ENCODE assay signal across 1 cellular context in the genomic region with DNA sequence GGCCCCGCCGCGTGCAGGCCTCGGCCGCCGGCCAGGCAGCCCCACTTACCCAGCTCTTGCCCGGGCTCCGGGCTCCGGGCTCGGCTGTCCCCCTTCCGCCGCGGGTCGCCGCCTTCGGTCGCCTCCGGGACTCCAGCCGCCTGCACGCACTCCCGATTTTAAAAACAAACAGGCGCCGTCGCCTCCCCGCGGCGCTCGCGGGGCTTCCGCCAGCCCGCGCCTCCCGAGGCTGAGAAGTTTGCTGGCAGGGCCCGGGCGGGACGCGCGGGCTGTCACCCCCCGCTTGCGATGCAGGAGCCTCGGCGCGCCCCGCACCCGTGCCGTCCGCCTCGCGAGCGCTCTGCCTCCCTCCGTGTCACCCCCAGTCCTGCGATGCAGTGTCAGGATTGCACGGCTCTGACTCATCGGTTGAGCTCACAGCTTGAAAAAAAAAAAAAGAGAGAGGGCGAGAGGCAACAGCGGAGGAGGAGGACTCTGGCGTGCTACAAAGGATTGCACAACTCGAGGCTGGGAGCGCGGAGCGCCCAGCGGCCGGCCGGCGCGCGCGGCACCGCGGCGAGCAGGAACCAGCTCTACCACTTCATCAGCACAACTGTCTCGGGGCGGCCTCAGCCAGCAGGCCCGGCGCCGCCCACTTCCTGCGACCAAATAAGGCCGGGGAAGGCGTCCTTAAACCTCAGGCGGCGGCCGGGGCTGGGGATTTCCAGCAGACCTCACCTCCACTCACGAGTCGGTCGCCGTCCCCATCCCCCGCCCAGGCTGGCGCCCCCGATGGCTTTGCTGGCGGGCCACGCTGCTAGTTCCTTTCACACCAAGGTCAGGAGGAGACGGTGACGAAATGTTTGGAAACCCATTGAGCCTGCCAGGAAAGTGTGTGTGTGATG.
TF ChIP-seq lines count a peak whose summit lies in the region.

No MANE protein-coding gene starts in this region.

TF ChIP-seq in HepG2, 621 proteins besides CTCF, POLR2A, EP300 and RAD21 (continued from another document and continues in another):
- TF ChIP-seq, protein P1, sequence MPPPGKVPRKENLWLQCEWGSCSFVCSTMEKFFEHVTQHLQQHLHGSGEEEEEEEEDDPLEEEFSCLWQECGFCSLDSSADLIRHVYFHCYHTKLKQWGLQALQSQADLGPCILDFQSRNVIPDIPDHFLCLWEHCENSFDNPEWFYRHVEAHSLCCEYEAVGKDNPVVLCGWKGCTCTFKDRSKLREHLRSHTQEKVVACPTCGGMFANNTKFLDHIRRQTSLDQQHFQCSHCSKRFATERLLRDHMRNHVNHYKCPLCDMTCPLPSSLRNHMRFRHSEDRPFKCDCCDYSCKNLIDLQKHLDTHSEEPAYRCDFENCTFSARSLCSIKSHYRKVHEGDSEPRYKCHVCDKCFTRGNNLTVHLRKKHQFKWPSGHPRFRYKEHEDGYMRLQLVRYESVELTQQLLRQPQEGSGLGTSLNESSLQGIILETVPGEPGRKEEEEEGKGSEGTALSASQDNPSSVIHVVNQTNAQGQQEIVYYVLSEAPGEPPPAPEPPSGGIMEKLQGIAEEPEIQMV (CRISPR knock-in tag; IDR thresholded peaks at IDR 0.05; ENCODE audit: low read depth): no peak
- peak; percentile 88 for TF ChIP-seq ARNTL (CRISPR knock-in tag; IDR thresholded peaks at IDR 0.05)
- no peak for TF ChIP-seq ZSCAN25 (CRISPR knock-in tag; IDR thresholded peaks at IDR 0.05)
- TF ChIP-seq MTA1 (CRISPR knock-in tag; IDR thresholded peaks at IDR 0.05; ENCODE audit: borderline replicate concordance): peak; percentile 57; the same call in 1 of the 2 replicates
- TF ChIP-seq AHR (CRISPR knock-in tag; IDR thresholded peaks at IDR 0.05): no peak
- TF ChIP-seq TBX3 (IDR thresholded peaks at IDR 0.05; ENCODE audit: borderline replicate concordance): 0 out of 2 replicates have a peak, but pooled peaks have one; percentile 10
- peak; percentile 67 for TF ChIP-seq ATF7-NPFF (CRISPR knock-in tag; IDR thresholded peaks at IDR 0.05; ENCODE audit: low read depth)
- no peak for TF ChIP-seq SP140L (CRISPR knock-in tag; IDR thresholded peaks at IDR 0.05; ENCODE audit: borderline replicate concordance)
- peak; percentile 71 for TF ChIP-seq NR2C2 (CRISPR knock-in tag; IDR thresholded peaks at IDR 0.05; ENCODE audit: borderline replicate concordance)
- no peak; the same call in 1 of the 2 replicates for TF ChIP-seq ZBTB7B (CRISPR knock-in tag; IDR thresholded peaks at IDR 0.05)
- no peak for TF ChIP-seq SNAPC2 (CRISPR knock-in tag; IDR thresholded peaks at IDR 0.05)
- peak; percentile 23; the same call in 1 of the 2 replicates for TF ChIP-seq ZNF160 (CRISPR knock-in tag; IDR thresholded peaks at IDR 0.05)
- peak; percentile 21; the same call in 1 of the 2 replicates for TF ChIP-seq ZNF839 (CRISPR knock-in tag; IDR thresholded peaks at IDR 0.05; ENCODE audit: borderline replicate concordance)
- TF ChIP-seq ZNF75D (CRISPR knock-in tag; IDR thresholded peaks at IDR 0.05; ENCODE audit: borderline replicate concordance): no peak
- no peak for TF ChIP-seq ZFP41 (CRISPR knock-in tag; IDR thresholded peaks at IDR 0.05; ENCODE audit: borderline replicate concordance)
- TF ChIP-seq, protein P2, sequence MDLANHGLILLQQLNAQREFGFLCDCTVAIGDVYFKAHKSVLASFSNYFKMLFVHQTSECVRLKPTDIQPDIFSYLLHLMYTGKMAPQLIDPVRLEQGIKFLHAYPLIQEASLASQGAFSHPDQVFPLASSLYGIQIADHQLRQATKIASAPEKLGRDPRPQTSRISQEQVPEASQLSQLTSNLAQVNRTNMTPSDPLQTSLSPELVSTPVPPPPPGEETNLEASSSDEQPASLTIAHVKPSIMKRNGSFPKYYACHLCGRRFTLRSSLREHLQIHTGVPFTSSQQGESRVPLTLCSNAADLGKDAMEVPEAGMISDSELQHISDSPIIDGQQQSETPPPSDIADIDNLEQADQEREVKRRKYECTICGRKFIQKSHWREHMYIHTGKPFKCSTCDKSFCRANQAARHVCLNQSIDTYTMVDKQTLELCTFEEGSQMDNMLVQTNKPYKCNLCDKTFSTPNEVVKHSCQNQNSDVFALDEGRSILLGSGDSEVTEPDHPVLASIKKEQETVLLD (CRISPR knock-in tag; IDR thresholded peaks at IDR 0.05; ENCODE audit: low read depth): peak; percentile 77
- TF ChIP-seq TRIM24 (CRISPR knock-in tag; IDR thresholded peaks at IDR 0.05): no peak
- TF ChIP-seq ZNF724P (CRISPR knock-in tag; IDR thresholded peaks at IDR 0.05; ENCODE audit: borderline replicate concordance): peak; percentile 78; the same call in 1 of the 2 replicates
- TF ChIP-seq RFXAP (CRISPR knock-in tag; IDR thresholded peaks at IDR 0.05; ENCODE audit: borderline replicate concordance): peak; percentile 28; the same call in 1 of the 2 replicates
- TF ChIP-seq ZNF567 (CRISPR knock-in tag; IDR thresholded peaks at IDR 0.05; ENCODE audit: borderline replicate concordance): peak; percentile 75; the same call in 1 of the 2 replicates
- TF ChIP-seq, protein P3, sequence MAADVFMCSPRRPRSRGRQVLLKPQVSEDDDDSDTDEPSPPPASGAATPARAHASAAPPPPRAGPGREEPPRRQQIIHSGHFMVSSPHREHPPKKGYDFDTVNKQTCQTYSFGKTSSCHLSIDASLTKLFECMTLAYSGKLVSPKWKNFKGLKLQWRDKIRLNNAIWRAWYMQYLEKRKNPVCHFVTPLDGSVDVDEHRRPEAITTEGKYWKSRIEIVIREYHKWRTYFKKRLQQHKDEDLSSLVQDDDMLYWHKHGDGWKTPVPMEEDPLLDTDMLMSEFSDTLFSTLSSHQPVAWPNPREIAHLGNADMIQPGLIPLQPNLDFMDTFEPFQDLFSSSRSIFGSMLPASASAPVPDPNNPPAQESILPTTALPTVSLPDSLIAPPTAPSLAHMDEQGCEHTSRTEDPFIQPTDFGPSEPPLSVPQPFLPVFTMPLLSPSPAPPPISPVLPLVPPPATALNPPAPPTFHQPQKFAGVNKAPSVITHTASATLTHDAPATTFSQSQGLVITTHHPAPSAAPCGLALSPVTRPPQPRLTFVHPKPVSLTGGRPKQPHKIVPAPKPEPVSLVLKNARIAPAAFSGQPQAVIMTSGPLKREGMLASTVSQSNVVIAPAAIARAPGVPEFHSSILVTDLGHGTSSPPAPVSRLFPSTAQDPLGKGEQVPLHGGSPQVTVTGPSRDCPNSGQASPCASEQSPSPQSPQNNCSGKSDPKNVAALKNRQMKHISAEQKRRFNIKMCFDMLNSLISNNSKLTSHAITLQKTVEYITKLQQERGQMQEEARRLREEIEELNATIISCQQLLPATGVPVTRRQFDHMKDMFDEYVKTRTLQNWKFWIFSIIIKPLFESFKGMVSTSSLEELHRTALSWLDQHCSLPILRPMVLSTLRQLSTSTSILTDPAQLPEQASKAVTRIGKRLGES (CRISPR knock-in tag; IDR thresholded peaks at IDR 0.05; ENCODE audit: borderline replicate concordance): no peak
- no peak for TF ChIP-seq CC2D1A (CRISPR knock-in tag; IDR thresholded peaks at IDR 0.05)
- peak; percentile 87 for TF ChIP-seq GATAD2A (CRISPR knock-in tag; IDR thresholded peaks at IDR 0.05)
- TF ChIP-seq ZNF230 (CRISPR knock-in tag; IDR thresholded peaks at IDR 0.05): no peak; the same call in 1 of the 2 replicates
- TF ChIP-seq KDM5A (IDR thresholded peaks at IDR 0.05; ENCODE audit: borderline replicate concordance, low read length): peak; percentile 25; the same call in 1 of the 2 replicates
- TF ChIP-seq ZSCAN31 (CRISPR knock-in tag; IDR thresholded peaks at IDR 0.05; ENCODE audit: low read depth): peak; percentile 71
- TF ChIP-seq MAFG (CRISPR knock-in tag; IDR thresholded peaks at IDR 0.05): no peak
- TF ChIP-seq YY1 (IDR thresholded peaks at IDR 0.05; ENCODE audit: insufficient read depth, insufficient replicate concordance, low read depth, low read length): no peak
- TF ChIP-seq, protein P4, sequence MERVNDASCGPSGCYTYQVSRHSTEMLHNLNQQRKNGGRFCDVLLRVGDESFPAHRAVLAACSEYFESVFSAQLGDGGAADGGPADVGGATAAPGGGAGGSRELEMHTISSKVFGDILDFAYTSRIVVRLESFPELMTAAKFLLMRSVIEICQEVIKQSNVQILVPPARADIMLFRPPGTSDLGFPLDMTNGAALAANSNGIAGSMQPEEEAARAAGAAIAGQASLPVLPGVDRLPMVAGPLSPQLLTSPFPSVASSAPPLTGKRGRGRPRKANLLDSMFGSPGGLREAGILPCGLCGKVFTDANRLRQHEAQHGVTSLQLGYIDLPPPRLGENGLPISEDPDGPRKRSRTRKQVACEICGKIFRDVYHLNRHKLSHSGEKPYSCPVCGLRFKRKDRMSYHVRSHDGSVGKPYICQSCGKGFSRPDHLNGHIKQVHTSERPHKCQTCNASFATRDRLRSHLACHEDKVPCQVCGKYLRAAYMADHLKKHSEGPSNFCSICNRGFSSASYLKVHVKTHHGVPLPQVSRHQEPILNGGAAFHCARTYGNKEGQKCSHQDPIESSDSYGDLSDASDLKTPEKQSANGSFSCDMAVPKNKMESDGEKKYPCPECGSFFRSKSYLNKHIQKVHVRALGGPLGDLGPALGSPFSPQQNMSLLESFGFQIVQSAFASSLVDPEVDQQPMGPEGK (CRISPR knock-in tag; IDR thresholded peaks at IDR 0.05): peak; percentile 67; the same call in 1 of the 2 replicates
- TF ChIP-seq ZNF543 (CRISPR knock-in tag; IDR thresholded peaks at IDR 0.05): peak; percentile 95
- no peak for TF ChIP-seq ETV6 (CRISPR knock-in tag; conservative IDR thresholded peaks at IDR 0.05)
- no peak for TF ChIP-seq ZFP62 (CRISPR knock-in tag; IDR thresholded peaks at IDR 0.05)
- no peak for TF ChIP-seq CCAR2 (optimal IDR thresholded peaks at IDR 0.05; ENCODE audit: low read depth, low read length)
- peak; percentile 28; the same call in 1 of the 2 replicates for TF ChIP-seq MEIS2 (CRISPR knock-in tag; IDR thresholded peaks at IDR 0.05)
- TF ChIP-seq CCDC6 (CRISPR knock-in tag; IDR thresholded peaks at IDR 0.05): peak; percentile 92
- no peak for TF ChIP-seq FOXP1 (IDR thresholded peaks at IDR 0.05)
- TF ChIP-seq FOXP1 (CRISPR knock-in tag; IDR thresholded peaks at IDR 0.05): peak; percentile 55; the same call in 1 of the 2 replicates
- TF ChIP-seq SOX5 (CRISPR knock-in tag; IDR thresholded peaks at IDR 0.05; ENCODE audit: borderline replicate concordance): peak; percentile 76; the same call in 1 of the 2 replicates
- TF ChIP-seq, protein P5, sequence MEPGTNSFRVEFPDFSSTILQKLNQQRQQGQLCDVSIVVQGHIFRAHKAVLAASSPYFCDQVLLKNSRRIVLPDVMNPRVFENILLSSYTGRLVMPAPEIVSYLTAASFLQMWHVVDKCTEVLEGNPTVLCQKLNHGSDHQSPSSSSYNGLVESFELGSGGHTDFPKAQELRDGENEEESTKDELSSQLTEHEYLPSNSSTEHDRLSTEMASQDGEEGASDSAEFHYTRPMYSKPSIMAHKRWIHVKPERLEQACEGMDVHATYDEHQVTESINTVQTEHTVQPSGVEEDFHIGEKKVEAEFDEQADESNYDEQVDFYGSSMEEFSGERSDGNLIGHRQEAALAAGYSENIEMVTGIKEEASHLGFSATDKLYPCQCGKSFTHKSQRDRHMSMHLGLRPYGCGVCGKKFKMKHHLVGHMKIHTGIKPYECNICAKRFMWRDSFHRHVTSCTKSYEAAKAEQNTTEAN (CRISPR knock-in tag; conservative IDR thresholded peaks at IDR 0.05): peak; percentile 46; the same call in 1 of the 2 replicates
- TF ChIP-seq ELF4 (CRISPR knock-in tag; IDR thresholded peaks at IDR 0.05; ENCODE audit: borderline replicate concordance): no peak
- TF ChIP-seq, protein P6, sequence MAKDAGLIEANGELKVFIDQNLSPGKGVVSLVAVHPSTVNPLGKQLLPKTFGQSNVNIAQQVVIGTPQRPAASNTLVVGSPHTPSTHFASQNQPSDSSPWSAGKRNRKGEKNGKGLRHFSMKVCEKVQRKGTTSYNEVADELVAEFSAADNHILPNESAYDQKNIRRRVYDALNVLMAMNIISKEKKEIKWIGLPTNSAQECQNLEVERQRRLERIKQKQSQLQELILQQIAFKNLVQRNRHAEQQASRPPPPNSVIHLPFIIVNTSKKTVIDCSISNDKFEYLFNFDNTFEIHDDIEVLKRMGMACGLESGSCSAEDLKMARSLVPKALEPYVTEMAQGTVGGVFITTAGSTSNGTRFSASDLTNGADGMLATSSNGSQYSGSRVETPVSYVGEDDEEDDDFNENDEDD (CRISPR knock-in tag; IDR thresholded peaks at IDR 0.05; ENCODE audit: borderline replicate concordance): 0 out of 2 replicates have a peak, but pooled peaks have one; percentile 7
- TF ChIP-seq HHEX (CRISPR knock-in tag; IDR thresholded peaks at IDR 0.05): no peak
- 0 out of 2 replicates have a peak, but pooled peaks have one; percentile 61 for TF ChIP-seq ZNF615 (CRISPR knock-in tag; IDR thresholded peaks at IDR 0.05; ENCODE audit: borderline replicate concordance)
- no peak for TF ChIP-seq ZNF781 (CRISPR knock-in tag; IDR thresholded peaks at IDR 0.05; ENCODE audit: borderline replicate concordance, not compliant biosample characterization)
- TF ChIP-seq, protein P7, sequence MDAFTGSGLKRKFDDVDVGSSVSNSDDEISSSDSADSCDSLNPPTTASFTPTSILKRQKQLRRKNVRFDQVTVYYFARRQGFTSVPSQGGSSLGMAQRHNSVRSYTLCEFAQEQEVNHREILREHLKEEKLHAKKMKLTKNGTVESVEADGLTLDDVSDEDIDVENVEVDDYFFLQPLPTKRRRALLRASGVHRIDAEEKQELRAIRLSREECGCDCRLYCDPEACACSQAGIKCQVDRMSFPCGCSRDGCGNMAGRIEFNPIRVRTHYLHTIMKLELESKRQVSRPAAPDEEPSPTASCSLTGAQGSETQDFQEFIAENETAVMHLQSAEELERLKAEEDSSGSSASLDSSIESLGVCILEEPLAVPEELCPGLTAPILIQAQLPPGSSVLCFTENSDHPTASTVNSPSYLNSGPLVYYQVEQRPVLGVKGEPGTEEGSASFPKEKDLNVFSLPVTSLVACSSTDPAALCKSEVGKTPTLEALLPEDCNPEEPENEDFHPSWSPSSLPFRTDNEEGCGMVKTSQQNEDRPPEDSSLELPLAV (CRISPR knock-in tag; conservative IDR thresholded peaks at IDR 0.05; ENCODE audit: low read depth): no peak
- TF ChIP-seq SP4 (CRISPR knock-in tag; IDR thresholded peaks at IDR 0.05): peak; percentile 87
- peak; percentile 90 for TF ChIP-seq ZMAT3 (CRISPR knock-in tag; conservative IDR thresholded peaks at IDR 0.05)
- TF ChIP-seq KLF11 (CRISPR knock-in tag; IDR thresholded peaks at IDR 0.05): peak; percentile 1; the same call in 1 of the 2 replicates
- TF ChIP-seq REL (CRISPR knock-in tag; conservative IDR thresholded peaks at IDR 0.05): peak; percentile 86; the same call in 1 of the 2 replicates
- TF ChIP-seq RELA (CRISPR knock-in tag; IDR thresholded peaks at IDR 0.05): peak; percentile 91; the same call in 1 of the 2 replicates
- peak; percentile 84 for TF ChIP-seq ZMYM3 (CRISPR knock-in tag; IDR thresholded peaks at IDR 0.05)
- 0 out of 2 replicates have a peak, but pooled peaks have one; percentile 74 for TF ChIP-seq DNMT3B (CRISPR knock-in tag; conservative IDR thresholded peaks at IDR 0.05)
- peak; percentile 59; the same call in 1 of the 2 replicates for TF ChIP-seq ZNF337 (CRISPR knock-in tag; IDR thresholded peaks at IDR 0.05; ENCODE audit: borderline replicate concordance, low read depth)
